ENCODE assay signal across 19 cellular contexts in genomic region chr10:88273567-88273966, GRCh38.
"Had no signal": no experiment of that assay in that cellular context is flagged by ENCODE, and none has a peak within 500 bp of the region (broad histone marks: within the 10 kb centered on the region; RNA-seq: fewer than 3 reads in every experiment).

No MANE protein-coding gene starts in this region.

- FAIRE-seq: K562 had no signal

- H3K27me3 ChIP-seq: brain microvascular endothelial cell, cardiac muscle cell, Peyer's patch, SJSA1 had no signal

- H3K27ac ChIP-seq: brain microvascular endothelial cell, cardiac muscle cell, Peyer's patch, SJSA1 had no signal

- H3K4me1 ChIP-seq: Peyer's patch had no signal

- H3K36me3 ChIP-seq: brain microvascular endothelial cell, cardiac muscle cell, Peyer's patch, SJSA1 had no signal

- DNase-seq: activated CD4-positive, alpha-beta T cell treated with anti-CD3 and anti-CD28 coated beads for 4 hours; activated gamma-delta T cell treated with Interleukin-2 at 50 U/mL for 16 hours; activated naive CD4-positive, alpha-beta T cell treated with anti-CD3 and anti-CD28 coated beads, Interleukin-2, amount 10 ng/mL, durations not matched to agents 7 days and 5 days; activated naive CD8-positive, alpha-beta T cell treated with anti-CD3 and anti-CD28 coated beads for 36 hours; activated T-cell treated with anti-CD3 and anti-CD28 coated beads for 4 hours; activated T-cell treated with anti-CD3 and anti-CD28 coated beads, Interleukin-2, amount 50 U/mL, for 48 hours; brain microvascular endothelial cell; Kasumi-1; NCI-H1092; NCI-H1417; NCI-H1930; NCI-H2171; NCI-H226; NCI-H774; Peyer's patch; SHP77 had no signal

- H3K9me3 ChIP-seq: Peyer's patch, SJSA1 had no signal

- H3K4me3 ChIP-seq: cardiac muscle cell, K562, Peyer's patch, SJSA1 had no signal
